Comparison of ENCODE assay signal across 22 cellular contexts in genomic region chr6:44487611-44488010, GRCh38.
"Had no signal": no experiment of that assay in that cellular context is flagged by ENCODE, and none has a peak within 500 bp of the region (broad histone marks: within the 10 kb centered on the region; RNA-seq: fewer than 3 reads in every experiment).

No MANE protein-coding gene starts in this region.

- H3K36me3 ChIP-seq: neutrophil, sigmoid colon, transverse colon had no signal

- H3K27ac ChIP-seq: coronary artery, hepatocyte, neutrophil, sigmoid colon, testis, transverse colon had no signal

- H3K4me3 Mint-ChIP-seq: endodermal cell; naive thymus-derived CD8-positive, alpha-beta T cell; stimulated activated naive B cell treated with anti-CD40 and anti-IgM and Interleukin-4, amounts not matched to agents 10 μg/mL and 1 μg/mL and 100 μg/mL, for 72 hours; stimulated activated naive CD8-positive, alpha-beta T cell treated with anti-CD3 and anti-CD28 coated beads, Interleukin-15, amount 100 ng/mL, for 72 hours had no signal

- FAIRE-seq: endothelial cell of umbilical vein had no signal

- H3K4me1 Mint-ChIP-seq: naive thymus-derived CD8-positive, alpha-beta T cell; stimulated activated naive B cell treated with anti-CD40 and anti-IgM and Interleukin-4, amounts not matched to agents 10 μg/mL and 1 μg/mL and 100 μg/mL, for 72 hours; stimulated activated naive CD8-positive, alpha-beta T cell treated with anti-CD3 and anti-CD28 coated beads, Interleukin-15, amount 100 ng/mL, for 72 hours had no signal

- H3K27me3 ChIP-seq: sigmoid colon, testis, transverse colon had no signal

- H3K9me3 Mint-ChIP-seq: endodermal cell; naive thymus-derived CD8-positive, alpha-beta T cell; stimulated activated naive B cell treated with anti-CD40 and anti-IgM and Interleukin-4, amounts not matched to agents 10 μg/mL and 1 μg/mL and 100 μg/mL, for 72 hours; stimulated activated naive CD8-positive, alpha-beta T cell treated with anti-CD3 and anti-CD28 coated beads, Interleukin-15, amount 100 ng/mL, for 72 hours had no signal

- H3K4me2 ChIP-seq: hepatocyte, smooth muscle cell had no signal

- H3K9me3 ChIP-seq: neutrophil, sigmoid colon, testis, transverse colon had no signal

- H3K79me2 ChIP-seq: hepatocyte had no signal

- H3K27ac Mint-ChIP-seq: endodermal cell; stimulated activated naive B cell treated with anti-CD40 and anti-IgM and Interleukin-4, amounts not matched to agents 10 μg/mL and 1 μg/mL and 100 μg/mL, for 72 hours; stimulated activated naive CD8-positive, alpha-beta T cell treated with anti-CD3 and anti-CD28 coated beads, Interleukin-15, amount 100 ng/mL, for 72 hours had no signal

- H2AFZ ChIP-seq: hepatocyte had no signal

- DNase-seq: effector CD4-positive, alpha-beta T cell; endodermal cell; erythroblast; foreskin melanocyte; head of caudate nucleus; left colon; left ventricle myocardium superior; mesendoderm; naive thymus-derived CD8-positive, alpha-beta T cell; posterior cingulate gyrus; sigmoid colon; stimulated activated CD4-positive, alpha-beta T cell treated with anti-CD3 and anti-CD28 coated beads, Interleukin-4, amount 100 ng/mL, for 24 hours; stimulated activated naive B cell treated with anti-CD40 and anti-IgM and Interleukin-4, amounts not matched to agents 10 μg/mL and 1 μg/mL and 100 μg/mL, for 72 hours; stimulated activated naive CD8-positive, alpha-beta T cell treated with anti-CD3 and anti-CD28 coated beads, Interleukin-15, amount 100 ng/mL, for 72 hours; testis; transverse colon had no signal

- ATAC-seq: left colon; left ventricle myocardium superior; naive thymus-derived CD8-positive, alpha-beta T cell; stimulated activated naive B cell treated with anti-CD40 and anti-IgM and Interleukin-4, amounts not matched to agents 10 μg/mL and 1 μg/mL and 100 μg/mL, for 72 hours; stimulated activated naive CD8-positive, alpha-beta T cell treated with anti-CD3 and anti-CD28 coated beads, Interleukin-15, amount 100 ng/mL, for 72 hours had no signal

- H3K4me3 ChIP-seq: coronary artery, hepatocyte, lung, sigmoid colon, smooth muscle cell, testis, transverse colon had no signal

- H3K36me3 Mint-ChIP-seq: naive thymus-derived CD8-positive, alpha-beta T cell; stimulated activated naive B cell treated with anti-CD40 and anti-IgM and Interleukin-4, amounts not matched to agents 10 μg/mL and 1 μg/mL and 100 μg/mL, for 72 hours had no signal
